In the genomic region with DNA sequence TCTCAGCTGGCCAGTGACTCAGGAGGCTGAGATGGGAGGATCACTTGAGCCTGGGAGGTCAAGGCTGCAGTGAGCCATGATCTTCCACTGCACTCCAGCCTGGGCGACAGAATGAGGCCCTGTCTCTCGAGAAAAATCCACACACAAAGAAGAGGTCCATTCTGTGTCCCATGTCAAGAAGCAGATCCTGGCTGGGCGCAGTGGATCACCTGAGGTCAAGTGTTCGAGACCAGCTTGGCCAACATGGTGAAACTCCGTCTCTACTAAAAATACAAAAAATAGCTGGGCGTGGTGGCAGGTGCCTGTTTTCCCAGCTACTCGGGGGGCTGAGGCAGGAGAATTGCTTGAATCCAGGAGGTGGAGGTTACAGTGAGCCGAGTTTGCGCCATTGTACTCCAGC, we compare ENCODE assay signal across 8 cellular contexts. TPM values are rescaled to one million over a fixed set of nuclear protein-coding genes. Genes with fewer than 3 reads are reported as not detected.
"Had no signal": no experiment of that assay in that cellular context is flagged by ENCODE, and none has a peak within 500 bp of the region (broad histone marks: within the 10 kb centered on the region; RNA-seq: fewer than 3 reads in every experiment).

No MANE protein-coding gene starts in this region.

RNA-seq across cellular contexts. Expression of gene AQP10, which starts 20.5 kb away (rescaled TPM):
- total RNA-seq: activated CD8-positive, alpha-beta memory T cell treated with anti-CD3 and anti-CD28 coated beads for 36 hours; activated T-helper 1 cell treated with anti-CD3 and anti-CD28 coated beads, Interleukin-12 subunit alpha, Interleukin-12 subunit beta, Interleukin-2, Interleukin-4 antibody, amounts not matched to agents 30 ng/mL and 10 ng/mL and 1 ng/mL, durations not matched to agents 14 hours and 24 hours and 36 hours; astrocyte; OCI-LY7; Right ventricle myocardium inferior; RPMI7951; T-helper 1 cell treated with Interleukin-12 subunit alpha and Interleukin-12 subunit beta and Interleukin-4 antibody, amounts not matched to agents 30 ng/mL and 1 ng/mL, for 36 hours; WTC11 had no signal
